Comparison of ENCODE assay signal across 14 cellular contexts in genomic region chr7:37424995-37425394, GRCh38.
"Had no signal": no experiment of that assay in that cellular context is flagged by ENCODE, and none has a peak within 500 bp of the region (broad histone marks: within the 10 kb centered on the region; RNA-seq: fewer than 3 reads in every experiment).

No MANE protein-coding gene starts in this region.

- H3K27me3 ChIP-seq: colonic mucosa, thyroid gland, vagina had no signal

- H3K27ac Mint-ChIP-seq: activated CD4-positive, alpha-beta memory T cell treated with anti-CD3 and anti-CD28 coated beads, Interleukin-2, amount 10 ng/mL, durations not matched to agents 7 days and 5 days; activated naive CD4-positive, alpha-beta T cell treated with anti-CD3 and anti-CD28 coated beads for 36 hours; activated T-helper 1 cell treated with anti-CD3 and anti-CD28 coated beads, Interleukin-12 subunit alpha, Interleukin-12 subunit beta, Interleukin-2, Interleukin-4 antibody, amounts not matched to agents 30 ng/mL and 10 ng/mL and 1 ng/mL, durations not matched to agents 14 hours and 24 hours and 36 hours; nephron; T-helper 2 cell treated with Interferon-gamma antibody and Interleukin-4, amounts not matched to agents 5 μg/mL and 100 μg/mL, for 36 hours had no signal

- H3K4me1 ChIP-seq: colonic mucosa had no signal

- H3K27me3 Mint-ChIP-seq: activated CD4-positive, alpha-beta memory T cell treated with anti-CD3 and anti-CD28 coated beads, Interleukin-2, amount 10 ng/mL, durations not matched to agents 7 days and 5 days had no signal

- H3K9me3 ChIP-seq: colonic mucosa, thyroid gland, vagina had no signal

- H3K4me3 ChIP-seq: colonic mucosa, thyroid gland, vagina had no signal

- DNase-seq: activated CD4-positive, alpha-beta memory T cell treated with anti-CD3 and anti-CD28 coated beads, Interleukin-2, amount 10 ng/mL, durations not matched to agents 7 days and 5 days; activated CD4-positive, CD25-positive, alpha-beta regulatory T cell treated with anti-CD3 and anti-CD28 coated beads, Interleukin-2, amount 50 U/mL, for 72 hours; activated CD8-positive, alpha-beta memory T cell treated with anti-CD3 and anti-CD28 coated beads, Interleukin-2, amount 50 U/mL, for 4 hours; activated naive CD4-positive, alpha-beta T cell treated with anti-CD3 and anti-CD28 coated beads for 36 hours; colonic mucosa; effector memory CD4-positive, alpha-beta T cell; stimulated activated CD4-positive, alpha-beta T cell treated with anti-CD3 and anti-CD28 coated beads, Interleukin-2, amount 100 ng/mL, for 48 hours; SW 1271; thyroid gland had no signal

- H3K4me3 Mint-ChIP-seq: activated CD4-positive, alpha-beta memory T cell treated with anti-CD3 and anti-CD28 coated beads, Interleukin-2, amount 10 ng/mL, durations not matched to agents 7 days and 5 days; activated naive CD4-positive, alpha-beta T cell treated with anti-CD3 and anti-CD28 coated beads for 36 hours; activated T-helper 1 cell treated with anti-CD3 and anti-CD28 coated beads, Interleukin-12 subunit alpha, Interleukin-12 subunit beta, Interleukin-2, Interleukin-4 antibody, amounts not matched to agents 30 ng/mL and 10 ng/mL and 1 ng/mL, durations not matched to agents 14 hours and 24 hours and 36 hours; nephron; T-helper 2 cell treated with Interferon-gamma antibody and Interleukin-4, amounts not matched to agents 5 μg/mL and 100 μg/mL, for 36 hours had no signal

- H3K9me3 Mint-ChIP-seq: activated CD4-positive, alpha-beta memory T cell treated with anti-CD3 and anti-CD28 coated beads, Interleukin-2, amount 10 ng/mL, durations not matched to agents 7 days and 5 days; activated naive CD4-positive, alpha-beta T cell treated with anti-CD3 and anti-CD28 coated beads for 36 hours; activated T-helper 1 cell treated with anti-CD3 and anti-CD28 coated beads, Interleukin-12 subunit alpha, Interleukin-12 subunit beta, Interleukin-2, Interleukin-4 antibody, amounts not matched to agents 30 ng/mL and 10 ng/mL and 1 ng/mL, durations not matched to agents 14 hours and 24 hours and 36 hours; nephron; T-helper 2 cell treated with Interferon-gamma antibody and Interleukin-4, amounts not matched to agents 5 μg/mL and 100 μg/mL, for 36 hours had no signal

- H3K27ac ChIP-seq: colonic mucosa, epithelial cell of prostate, thyroid gland, vagina had no signal
